Comparison of ENCODE assay signal across 17 cellular contexts in the genomic region with DNA sequence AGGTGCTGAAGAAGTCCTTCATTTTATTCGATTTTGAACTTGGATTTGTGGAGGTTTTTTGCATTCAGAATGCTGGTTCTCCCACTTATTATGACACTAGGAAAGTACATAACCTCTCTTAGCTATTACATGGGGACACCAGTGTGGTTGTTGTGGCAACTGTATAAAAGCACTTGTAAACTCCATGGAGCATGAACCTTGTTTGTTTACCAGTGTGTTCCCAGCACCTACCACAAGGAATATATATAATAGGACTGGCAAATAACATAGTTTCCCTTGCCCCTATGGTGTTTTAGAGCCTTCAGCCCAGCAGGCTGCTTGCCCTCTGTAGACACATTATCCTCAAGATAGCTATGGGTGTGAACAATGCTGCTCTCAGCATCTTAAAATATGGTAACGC. TPM values are rescaled to one million over a fixed set of nuclear protein-coding genes. Genes with fewer than 3 reads are reported as not detected.
A peak's percentile ranks its signal among the peaks of the same experiment; 100 is the strongest.
DNase-seq lines count a peak whose midpoint lies in the region; ATAC-seq and TF ChIP-seq lines count a peak whose summit lies in the region.
"Had no signal": no experiment of that assay in that cellular context is flagged by ENCODE, and none has a peak within 500 bp of the region (broad histone marks: within the 10 kb centered on the region; RNA-seq: fewer than 3 reads in every experiment).

No MANE protein-coding gene starts in this region.

- DNase-seq in DMS53 treated with DMSO at 0.1 percent for 48 hours (lab: John Stamatoyannopoulos, UW; ENCODE audit: unreplicated experiment) (peak; percentile 96), NCI-H128 (lab: John Stamatoyannopoulos, UW; ENCODE audit: unreplicated experiment) (peak; percentile 78), NCI-H510A treated with DMSO at 0.1 percent for 48 hours (lab: John Stamatoyannopoulos, UW) (peak; percentile 93), lower lobe of right lung (no peak), left lobe of liver (ENCODE audit: low spot score) (no peak), LoVo (ENCODE audit: low spot score) (no peak)
- DNase-seq: activated B cell treated with CpG ODN at 0.5 μM for 24 hours; activated CD8-positive, alpha-beta memory T cell treated with anti-CD3 and anti-CD28 coated beads, Interleukin-2, amount 50 U/mL, for 48 hours; activated naive CD4-positive, alpha-beta T cell treated with anti-CD3 and anti-CD28 coated beads, Interleukin-2, amount 50 U/mL, for 16 hours; C1 segment of cervical spinal cord; effector memory CD4-positive, alpha-beta T cell; foreskin melanocyte; NCI-H226 had no signal

- no peaks in the 10 kb centered on the region for H3K9me3 ChIP-seq in lower lobe of right lung

- no peaks in the 10 kb centered on the region for H3K27me3 ChIP-seq in lower lobe of right lung (ENCODE audit: low read depth)

- H3K4me3 ChIP-seq in lower lobe of right lung: no peak overlapping the region
- H3K4me3 ChIP-seq: GM12878, lung had no signal

- TF ChIP-seq CTCF in lower lobe of right lung (IDR thresholded peaks at IDR 0.05): no peak

- no peak overlapping the region for H3K27ac ChIP-seq in lower lobe of right lung

- intact Hi-C loops in lower lobe of right lung (cut with DNase I): no loop called here

- peaks cover 36% of the 10 kb centered on the region for H3K4me1 ChIP-seq in lower lobe of right lung

- ATAC-seq in lower lobe of right lung: peak; percentile 41 to 57
- ATAC-seq in GM21576 (IDR thresholded peaks at IDR 0.05; ENCODE audit: unreplicated experiment): no peak
- ATAC-seq in left lobe of liver: no peak
- ATAC-seq: GM12878, Panc1 had no signal

- no peaks in the 10 kb centered on the region for H3K36me3 ChIP-seq in lower lobe of right lung

RNA-seq across cellular contexts. Expression of gene RASSF5, which starts 43.1 kb away (rescaled TPM):
- total RNA-seq in lower lobe of right lung (48.2 TPM), left lobe of liver (13.1 TPM)

Comparison
In these comparisons a context has a peak if more than half of its experiments do, and no peak if none do; other contexts are left out.
1. DNase-seq: peak in DMS53 treated with DMSO at 0.1 percent for 48 hours (single experiment), NCI-H128 (single experiment) and NCI-H510A treated with DMSO at 0.1 percent for 48 hours (single experiment); none in lower lobe of right lung (single experiment), left lobe of liver (single experiment) and LoVo (single experiment).
2. ATAC-seq: peak in lower lobe of right lung (2 of 2); none in GM21576 (single experiment) and left lobe of liver (single experiment).